Comparison of ENCODE assay signal across 8 cellular contexts in the genomic region with DNA sequence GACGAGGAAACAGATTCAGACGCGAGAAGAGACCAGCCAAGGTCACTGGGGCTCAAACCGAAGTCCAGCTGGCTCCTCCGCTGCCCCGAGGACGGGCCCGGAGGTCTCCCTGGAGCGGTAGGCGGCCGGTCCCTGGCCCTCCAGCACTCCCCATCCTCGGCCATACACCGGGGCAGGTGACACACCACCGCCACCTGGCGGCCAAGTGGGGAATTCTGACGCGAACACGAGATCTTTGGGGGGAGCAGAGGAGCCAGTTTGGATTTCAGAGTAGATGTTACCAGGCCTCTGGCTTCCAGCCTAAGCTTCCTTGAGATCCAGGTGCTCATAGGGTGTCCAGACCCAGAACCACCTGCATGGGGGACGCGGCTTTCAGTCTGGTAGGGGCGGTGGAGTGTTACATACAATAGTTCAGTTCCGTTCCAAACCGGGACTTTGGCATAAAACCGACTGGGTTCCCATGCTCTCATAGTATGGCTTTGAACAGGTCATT. TPM values are rescaled to one million over a fixed set of nuclear protein-coding genes. Genes with fewer than 3 reads are reported as not detected.
DNase-seq lines count a peak whose midpoint lies in the region; ATAC-seq and TF ChIP-seq lines count a peak whose summit lies in the region.

No MANE protein-coding gene starts in this region.

- H3K36me3 ChIP-seq in right atrium auricular region: no peaks in the 10 kb centered on the region
- H3K36me3 ChIP-seq in sigmoid colon: no peaks in the 10 kb centered on the region

- H3K4me1 ChIP-seq in right atrium auricular region (no peaks in the 10 kb centered on the region), sigmoid colon (peaks cover 0 to 5% (median 0%) of the 10 kb centered on the region in 4 donors)

- no peak overlapping the region for H3K4me3 ChIP-seq in right atrium auricular region
- no peak overlapping the region for H3K4me3 ChIP-seq in sigmoid colon

- intact Hi-C loops in sigmoid colon (cut with DNase I): loop anchor here (1.0 to 2.0 kb wide), 2 partner anchors 397 to 508 kb away; no protein-coding TSS in a partner anchor

- no peak for TF ChIP-seq POLR2A in sigmoid colon (IDR thresholded peaks at IDR 0.05)

- H3K9me3 ChIP-seq in right atrium auricular region (no peaks in the 10 kb centered on the region), sigmoid colon (no peaks in the 10 kb centered on the region)

- no peak overlapping the region for H3K27ac ChIP-seq in right atrium auricular region
- no peak overlapping the region for H3K27ac ChIP-seq in sigmoid colon

- no peak for ATAC-seq in HG02973 (IDR thresholded peaks at IDR 0.05; ENCODE audit: unreplicated experiment)
- no peak for ATAC-seq in GM19023 (IDR thresholded peaks at IDR 0.05; ENCODE audit: unreplicated experiment)

- H3K27me3 ChIP-seq in right atrium auricular region (no peaks in the 10 kb centered on the region), sigmoid colon (peaks cover 0 to 13% (median 0%) of the 10 kb centered on the region in 3 donors)

- no peak for TF ChIP-seq EP300 in sigmoid colon (IDR thresholded peaks at IDR 0.05)

- 16 to 18% methylated on average over 24 of the region's 24 CpGs for WGBS in sigmoid colon, 2 donors

- TF ChIP-seq CTCF in right atrium auricular region (IDR thresholded peaks at IDR 0.05) (peak; percentile 87 to 95), sigmoid colon (IDR thresholded peaks at IDR 0.05) (peak; percentile 59 to 91 (median 76))

- DNase-seq in ELF-1 (ENCODE audit: low read depth, low spot score) (peak; percentile 89), M059J (ENCODE audit: low read depth) (peak; percentile 53), T follicular helper cell (ENCODE audit: low read depth) (peak; percentile 54), right atrium auricular region (ENCODE audit: low spot score) (peak; percentile 69), sigmoid colon (peak; percentile 70)
- peak; percentile 53 for DNase-seq in activated naive CD8-positive, alpha-beta T cell treated with anti-CD3 and anti-CD28 coated beads, Interleukin-2, amount 50 U/mL, for 16 hours (ENCODE audit: low read depth, low spot score)

RNA-seq across cellular contexts. Expression of a gene that starts 16.1 kb away (rescaled TPM):
- not detected in 2 replicates for total RNA-seq in M059J (2014; rRNA removed; shearing (Covaris generic))
- total RNA-seq in right atrium auricular region (not detected), sigmoid colon (not detected)
- polyA plus RNA-seq in sigmoid colon: not detected
